Comparison of ENCODE assay signal across 33 cellular contexts in genomic region chrY:20780776-20781175, GRCh38. TPM values are rescaled to one million over a fixed set of nuclear protein-coding genes. Genes with fewer than 3 reads are reported as not detected.
"Had no signal": no experiment of that assay in that cellular context is flagged by ENCODE, and none has a peak within 500 bp of the region (broad histone marks: within the 10 kb centered on the region; RNA-seq: fewer than 3 reads in every experiment).

No MANE protein-coding gene starts in this region.

- H3K27ac Mint-ChIP-seq: stimulated activated effector memory CD8-positive, alpha-beta T cell treated with anti-CD3 and anti-CD28 coated beads, Interleukin-12 subunit alpha, Interleukin-12 subunit beta, amount 100 ng/mL, for 72 hours; stimulated activated memory B cell treated with anti-CD40 and anti-IgM and Interleukin-4, amounts not matched to agents 10 μg/mL and 1 μg/mL and 100 μg/mL, for 72 hours; stimulated activated naive B cell treated with anti-CD40 and anti-IgM and Interleukin-4, amounts not matched to agents 10 μg/mL and 1 μg/mL and 100 μg/mL, for 72 hours; stimulated activated naive CD8-positive, alpha-beta T cell treated with anti-CD3 and anti-CD28 coated beads, Interleukin-15, amount 100 ng/mL, for 72 hours; type B pancreatic cell had no signal

- FAIRE-seq: urothelium cell line had no signal

- H3K4me1 ChIP-seq: stomach, suprapubic skin, testis, thyroid gland, tibial artery, tibial nerve, upper lobe of left lung, upper lobe of right lung, uterus, vagina had no signal

- H3K4me3 ChIP-seq: stomach, suprapubic skin, testis, thoracic aorta, thyroid gland, tibial artery, tibial nerve, transverse colon, upper lobe of left lung, upper lobe of right lung, uterus, vagina had no signal

- H3K27me3 Mint-ChIP-seq: stimulated activated memory B cell treated with anti-CD40 and anti-IgM and Interleukin-4, amounts not matched to agents 10 μg/mL and 1 μg/mL and 100 μg/mL, for 72 hours; stimulated activated naive B cell treated with anti-CD40 and anti-IgM and Interleukin-4, amounts not matched to agents 10 μg/mL and 1 μg/mL and 100 μg/mL, for 72 hours; stimulated activated naive CD8-positive, alpha-beta T cell treated with anti-CD3 and anti-CD28 coated beads, Interleukin-15, amount 100 ng/mL, for 72 hours; stimulated activated naive CD8-positive, alpha-beta T cell treated with anti-CD3 and anti-CD28 coated beads, Interleukin-15, Interleukin-2, amounts not matched to agents 100 ng/mL and 50 ng/mL, for 24 hours; type B pancreatic cell had no signal

- ATAC-seq: stimulated activated effector memory CD8-positive, alpha-beta T cell treated with anti-CD3 and anti-CD28 coated beads, Interleukin-12 subunit alpha, Interleukin-12 subunit beta, amount 100 ng/mL, for 72 hours; stimulated activated memory B cell treated with anti-CD40 and anti-IgM and Interleukin-4, amounts not matched to agents 10 μg/mL and 1 μg/mL and 100 μg/mL, for 72 hours; stimulated activated naive CD8-positive, alpha-beta T cell treated with anti-CD3 and anti-CD28 coated beads, Interleukin-15, Interleukin-2, amounts not matched to agents 100 U/mL and 50 U/mL, for 24 hours; upper lobe of right lung had no signal

- H3K36me3 Mint-ChIP-seq: stimulated activated effector memory CD8-positive, alpha-beta T cell treated with anti-CD3 and anti-CD28 coated beads, Interleukin-12 subunit alpha, Interleukin-12 subunit beta, amount 100 ng/mL, for 72 hours; stimulated activated memory B cell treated with anti-CD40 and anti-IgM and Interleukin-4, amounts not matched to agents 10 μg/mL and 1 μg/mL and 100 μg/mL, for 72 hours; stimulated activated naive B cell treated with anti-CD40 and anti-IgM and Interleukin-4, amounts not matched to agents 10 μg/mL and 1 μg/mL and 100 μg/mL, for 72 hours; type B pancreatic cell had no signal

- H3K4me3 Mint-ChIP-seq: stimulated activated effector memory CD8-positive, alpha-beta T cell treated with anti-CD3 and anti-CD28 coated beads, Interleukin-12 subunit alpha, Interleukin-12 subunit beta, amount 100 ng/mL, for 72 hours; stimulated activated memory B cell treated with anti-CD40 and anti-IgM and Interleukin-4, amounts not matched to agents 10 μg/mL and 1 μg/mL and 100 μg/mL, for 72 hours; stimulated activated naive B cell treated with anti-CD40 and anti-IgM and Interleukin-4, amounts not matched to agents 10 μg/mL and 1 μg/mL and 100 μg/mL, for 72 hours; stimulated activated naive CD8-positive, alpha-beta T cell treated with anti-CD3 and anti-CD28 coated beads, Interleukin-15, Interleukin-2, amounts not matched to agents 100 ng/mL and 50 ng/mL, for 24 hours; type B pancreatic cell had no signal

- H3K9me3 Mint-ChIP-seq: stimulated activated effector memory CD8-positive, alpha-beta T cell treated with anti-CD3 and anti-CD28 coated beads, Interleukin-12 subunit alpha, Interleukin-12 subunit beta, amount 100 ng/mL, for 72 hours; stimulated activated memory B cell treated with anti-CD40 and anti-IgM and Interleukin-4, amounts not matched to agents 10 μg/mL and 1 μg/mL and 100 μg/mL, for 72 hours; type B pancreatic cell had no signal

- H3K9me3 ChIP-seq: stomach, suprapubic skin, testis, thoracic aorta, thyroid gland, tibial artery, tibial nerve, transverse colon, upper lobe of left lung, upper lobe of right lung, uterus, vagina had no signal

- H3K27me3 ChIP-seq: stomach, suprapubic skin, testis, thyroid gland, tibial artery, tibial nerve, transverse colon, upper lobe of left lung, upper lobe of right lung, uterus, vagina had no signal

- DNase-seq: stimulated activated CD4-positive, alpha-beta T cell treated with anti-CD3 and anti-CD28 coated beads, Interleukin-2, amount 100 ng/mL, for 48 hours; stimulated activated CD4-positive, alpha-beta T cell treated with anti-CD3 and anti-CD28 coated beads, Interleukin-4, amount 100 ng/mL, for 1 hour; stimulated activated CD4-positive, alpha-beta T cell treated with anti-CD3 and anti-CD28 coated beads, Interleukin-4, amount 100 ng/mL, for 24 hours; stimulated activated CD4-positive, alpha-beta T cell treated with anti-CD3 and anti-CD28 coated beads, Interleukin-4, amount 100 ng/mL, for 4 hours; stimulated activated CD8-positive, alpha-beta memory T cell treated with anti-CD3 and anti-CD28 coated beads, Interleukin-4, amount 100 ng/mL, for 48 hours; stimulated activated naive B cell treated with anti-CD40 and anti-IgM and Interleukin-4, amounts not matched to agents 10 μg/mL and 1 μg/mL and 100 μg/mL, for 72 hours; stimulated activated naive CD4-positive, alpha-beta T cell; stimulated activated naive CD4-positive, alpha-beta T cell treated with Interleukin-2 at 50 U/mL for 16 hours; stimulated activated naive CD8-positive, alpha-beta T cell treated with anti-CD3 and anti-CD28 coated beads, Interleukin-15, Interleukin-2, amounts not matched to agents 100 U/mL and 50 U/mL, for 24 hours; stomach; substantia nigra; testis; thyroid gland; tibial artery; transverse colon; trophoblast cell; upper lobe of left lung; upper lobe of right lung; uterus had no signal

- H3K27ac ChIP-seq: stomach, suprapubic skin, testis, thoracic aorta, thyroid gland, tibial artery, tibial nerve, upper lobe of left lung, upper lobe of right lung, uterus, vagina had no signal

- H3K36me3 ChIP-seq: stomach, suprapubic skin, thoracic aorta, thyroid gland, tibial artery, tibial nerve, transverse colon, upper lobe of left lung, upper lobe of right lung, uterus, vagina had no signal

RNA-seq across cellular contexts. Expression of gene RPS4Y2, which starts 24.9 kb away (rescaled TPM):
- total RNA-seq: stomach, subcutaneous adipose tissue, suprapubic skin, temporal lobe, thoracic aorta, thyroid gland, tibial nerve, transverse colon, upper lobe of left lung, upper lobe of right lung, ureter, urinary bladder, uterus, vagina had no signal
- polyA plus RNA-seq: stomach, urinary bladder had no signal
